In the genomic region with DNA sequence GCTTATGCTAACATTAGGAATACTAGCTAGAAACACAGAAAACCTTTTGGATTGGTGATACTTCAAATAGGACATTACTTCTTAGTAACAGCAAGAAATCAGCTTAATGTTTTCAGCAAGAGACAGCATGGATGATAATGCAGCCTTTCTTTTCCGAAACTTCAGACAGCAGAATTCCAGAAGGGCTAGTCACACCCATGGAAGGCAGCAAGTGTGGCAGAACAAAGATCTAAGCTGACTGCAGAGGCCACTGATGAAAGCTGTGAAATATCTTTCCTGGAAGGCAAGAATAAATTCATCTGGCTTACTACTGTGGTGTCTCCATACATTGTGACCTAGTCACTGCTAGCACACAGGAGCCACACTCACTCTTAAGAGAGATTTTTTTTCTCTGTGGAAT, we compare ENCODE assay signal across 13 cellular contexts.
A peak's percentile ranks its signal among the peaks of the same experiment; 100 is the strongest.
DNase-seq lines count a peak whose midpoint lies in the region; ATAC-seq and TF ChIP-seq lines count a peak whose summit lies in the region.
"Had no signal": no experiment of that assay in that cellular context is flagged by ENCODE, and none has a peak within 500 bp of the region (broad histone marks: within the 10 kb centered on the region; RNA-seq: fewer than 3 reads in every experiment).

No MANE protein-coding gene starts in this region.

- no peak overlapping the region for H2AK9ac ChIP-seq in IMR-90 (replicated peaks; ENCODE audit: low read depth, low read length, poor library complexity)

- H3K9ac ChIP-seq in IMR-90 (ENCODE audit: low read depth, low read length) = no peak overlapping the region

- H3K4me2 ChIP-seq in IMR-90 (ENCODE audit: low read depth, low read length) = peak overlapping the region; percentile 46; the same call in 1 of the 2 replicates
- H3K4me2 ChIP-seq: PC-9 had no signal

- TF ChIP-seq RAD21 in IMR-90 (IDR thresholded peaks at IDR 0.05; ENCODE audit: low read length) = no peak

- no peak overlapping the region for H3K56ac ChIP-seq in IMR-90 (ENCODE audit: extremely low read depth, insufficient read depth, low read length)

- no peak for TF ChIP-seq EP300 in stomach (IDR thresholded peaks at IDR 0.05)

- no peaks in the 10 kb centered on the region for H3K9me3 ChIP-seq in IMR-90 (ENCODE audit: control insufficient read depth, insufficient read depth, low read length)
- no peaks in the 10 kb centered on the region for H3K9me3 ChIP-seq in stomach

- H3K23ac ChIP-seq in IMR-90 (ENCODE audit: low read depth, low read length) = no peak overlapping the region

- peaks cover 6% of the 10 kb centered on the region; the same call in 1 of the 2 replicates for H4K20me1 ChIP-seq in IMR-90 (ENCODE audit: insufficient read depth, low read length)

- H3K4me3 ChIP-seq in IMR-90 (ENCODE audit: insufficient read depth, low read depth, low read length) (no peak overlapping the region), stomach (no peak overlapping the region)
- H3K4me3 ChIP-seq: PC-9, skin epidermis had no signal

- peaks cover 16% of the 10 kb centered on the region for H3K36me3 ChIP-seq in IMR-90 (ENCODE audit: control insufficient read depth, insufficient read depth, low read length)
- H3K36me3 ChIP-seq in stomach = peaks cover 0 to 73% (median 61%) of the 10 kb centered on the region in 4 donors

- H4K5ac ChIP-seq in IMR-90 (ENCODE audit: low read depth, low read length) = no peak overlapping the region

- H3K27ac ChIP-seq in IMR-90 (ENCODE audit: insufficient read depth, low read length) (no peak overlapping the region), stomach (peak overlapping the region in 3 of 5 donors; percentile 27 to 30 (median 30))
- H3K27ac ChIP-seq: PC-9 had no signal

- H3K4me1 ChIP-seq in IMR-90 (ENCODE audit: control insufficient read depth, insufficient read depth, low read length) (peaks cover 1% of the 10 kb centered on the region; the same call in 1 of the 2 replicates), stomach (peaks cover 0 to 18% (median 0%) of the 10 kb centered on the region in 4 donors)

- no peak overlapping the region for H2AK5ac ChIP-seq in IMR-90 (ENCODE audit: low read depth, low read length)

- no peak overlapping the region for H3K4ac ChIP-seq in IMR-90 (ENCODE audit: low read depth, low read length)

- CTCF ChIA-PET in IMR-90 (lab: Yijun Ruan, JAX) = interaction anchor here (0.8 kb wide), 1 partner anchor 14 kb away, joined by 3 read pairs; no protein-coding TSS in a partner anchor

- TF ChIP-seq POLR2A in IMR-90 (IDR thresholded peaks at IDR 0.05; ENCODE audit: low read depth, low read length) (no peak), stomach (IDR thresholded peaks at IDR 0.05) (no peak)

- in situ Hi-C loops in IMR-90 (cut with MboI; ENCODE audit: low sequenced_read_pairs) (no loop called here), G401 (cut with HindIII; ENCODE audit: low sequenced_read_pairs) (no loop called here)

- TF ChIP-seq CTCF in IMR-90 (conservative IDR thresholded peaks at IDR 0.05; ENCODE audit: low read depth, low read length) (no peak), stomach (IDR thresholded peaks at IDR 0.05) (no peak)

- peak overlapping the region; percentile 1; the same call in 1 of the 2 replicates for H3K18ac ChIP-seq in IMR-90 (ENCODE audit: low read depth, low read length)

- dilution Hi-C loops in IMR-90 (cut with HindIII; ENCODE audit: low sequenced_read_pairs, unreplicated experiment) = no loop called here

- peak; percentile 78 for DNase-seq in IMR-90
- peak; percentile 52 for DNase-seq in dedifferentiated amniotic fluid mesenchymal stem cell (ENCODE audit: extremely low spot score)
- DNase-seq in islet precursor cell = peak; percentile 85
- no peak for DNase-seq in stomach
- no peak for DNase-seq in G401 (ENCODE audit: low spot score)
- no peak for DNase-seq in C1 segment of cervical spinal cord (lab: John Stamatoyannopoulos, UW)
- DNase-seq: DMS153, NCI-H187, PC-9 had no signal

- no peak overlapping the region for H2AFZ ChIP-seq in IMR-90 (replicated peaks; ENCODE audit: low read length, poor library complexity)
- H2AFZ ChIP-seq: PC-9 had no signal

- no peak overlapping the region for H2BK15ac ChIP-seq in IMR-90 (ENCODE audit: low read depth, low read length)

- BruUV-seq in IMR-90 (replicated peaks; lab: Mats Ljungman, UMichigan) = no TSS peak

- H2BK5ac ChIP-seq in IMR-90 (ENCODE audit: low read depth, low read length, poor library complexity, severe bottlenecking) = peak overlapping the region; percentile 66

- POLR2A ChIA-PET in IMR-90 (lab: Charles Lee; ENCODE audit: unreplicated experiment) = no interaction called here

- WGBS in IMR-90 (ENCODE audit: extremely low coverage in 2 of 2, insufficient read length in 1 of 2), 2 experiments = no CpG with 5 or more reads among the region's 1 CpG
- 71 to 92% (median 79%) methylated on average over 1 of the region's 1 CpG for WGBS in stomach, 5 donors

- H3K27me3 ChIP-seq in IMR-90 (ENCODE audit: control insufficient read depth, insufficient read depth, low read length) = no peaks in the 10 kb centered on the region
- H3K27me3 ChIP-seq in stomach = no peaks in the 10 kb centered on the region

- peaks cover 6 to 41% of the 10 kb centered on the region in 2 experiments; a peak in 3 of 4 replicates for H3K79me1 ChIP-seq in IMR-90 (ENCODE audit: low read depth in 1 of 2, low read length in 2 of 2)

- H4K8ac ChIP-seq in IMR-90 (ENCODE audit: low read depth in 2 of 2, low read length in 2 of 2) = 0 out of 4 replicates have a peak overlapping the region, but pooled peaks of 1 of the 2 experiments have one; percentile 29

- H2BK120ac ChIP-seq in IMR-90 (ENCODE audit: low read depth, low read length) = no peak overlapping the region

- no peak overlapping the region for H4K91ac ChIP-seq in IMR-90 (ENCODE audit: insufficient read depth, low read depth, low read length)

- no peak overlapping the region for H2BK20ac ChIP-seq in IMR-90 (ENCODE audit: low read depth, low read length)

- no peak overlapping the region for H3K14ac ChIP-seq in IMR-90 (replicated peaks; ENCODE audit: low read depth, low read length)

- intact Hi-C loops in IMR-90 (cut with micrococcal nuclease) (no loop called here), stomach (cut with DNase I; ENCODE audit: low total_unique reads) (no loop called here)

- ATAC-seq in IMR-90 (ENCODE audit: low read depth) (peak; percentile 82), GM19035 (IDR thresholded peaks at IDR 0.05; ENCODE audit: unreplicated experiment) (no peak), GM18907 (IDR thresholded peaks at IDR 0.05; ENCODE audit: unreplicated experiment) (no peak)
- ATAC-seq: left lobe of liver had no signal

- H3K9me1 ChIP-seq in IMR-90 (ENCODE audit: insufficient read depth, low read length) = peaks cover 6% of the 10 kb centered on the region; the same call in 1 of the 2 replicates

TF ChIP-seq in IMR-90, 13 proteins besides CTCF, POLR2A, EP300 and RAD21:
- TF ChIP-seq MAZ (IDR thresholded peaks at IDR 0.05; ENCODE audit: borderline replicate concordance, low read depth, low read length) = no peak
- TF ChIP-seq CHD1 (IDR thresholded peaks at IDR 0.05; ENCODE audit: low read depth, low read length) = no peak
- TF ChIP-seq FOS (IDR thresholded peaks at IDR 0.05; ENCODE audit: low read depth, low read length) = 0 out of 2 replicates have a peak, but pooled peaks have one; percentile 11
- no peak for TF ChIP-seq RCOR1 (IDR thresholded peaks at IDR 0.05; ENCODE audit: insufficient replicate concordance, low read length)
- TF ChIP-seq, protein P1, sequence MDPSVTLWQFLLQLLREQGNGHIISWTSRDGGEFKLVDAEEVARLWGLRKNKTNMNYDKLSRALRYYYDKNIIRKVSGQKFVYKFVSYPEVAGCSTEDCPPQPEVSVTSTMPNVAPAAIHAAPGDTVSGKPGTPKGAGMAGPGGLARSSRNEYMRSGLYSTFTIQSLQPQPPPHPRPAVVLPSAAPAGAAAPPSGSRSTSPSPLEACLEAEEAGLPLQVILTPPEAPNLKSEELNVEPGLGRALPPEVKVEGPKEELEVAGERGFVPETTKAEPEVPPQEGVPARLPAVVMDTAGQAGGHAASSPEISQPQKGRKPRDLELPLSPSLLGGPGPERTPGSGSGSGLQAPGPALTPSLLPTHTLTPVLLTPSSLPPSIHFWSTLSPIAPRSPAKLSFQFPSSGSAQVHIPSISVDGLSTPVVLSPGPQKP (IDR thresholded peaks at IDR 0.05; ENCODE audit: borderline replicate concordance, low read depth, low read length) = no peak

Comparison
In these comparisons a context has a peak if more than half of its experiments do, and no peak if none do; other contexts are left out.
1. DNase-seq: peak in IMR-90 (single experiment), dedifferentiated amniotic fluid mesenchymal stem cell (single experiment) and islet precursor cell (single experiment); none in stomach (single experiment), G401 (single experiment) and C1 segment of cervical spinal cord (0 of 14).